1 cellular context compared by ENCODE assay signal in the genomic region with DNA sequence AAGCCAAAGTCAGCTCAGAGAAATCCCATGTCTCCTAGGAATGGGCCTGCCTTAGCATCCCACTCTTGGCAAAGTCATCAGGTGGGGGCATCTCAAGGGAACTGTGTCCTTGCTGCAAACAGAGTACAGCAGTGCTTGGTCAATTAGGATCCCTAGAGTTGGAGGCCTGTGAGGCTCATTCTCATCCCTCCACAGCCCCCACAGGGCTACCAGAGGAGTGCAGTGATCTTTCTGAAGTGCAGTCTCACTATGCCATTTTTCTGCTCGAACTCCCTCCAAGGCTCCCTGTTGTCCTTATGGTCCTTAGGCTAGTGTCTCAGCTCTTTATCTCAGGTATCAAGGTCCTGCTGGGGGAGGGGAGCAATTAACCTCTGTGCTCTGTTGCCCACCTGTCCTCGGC.
TF ChIP-seq lines count a peak whose summit lies in the region.

No MANE protein-coding gene starts in this region.

TF ChIP-seq in A549, 52 proteins besides CTCF, POLR2A, EP300 and RAD21 (continued from another document):
- TF ChIP-seq HMGXB4 (CRISPR knock-in tag; IDR thresholded peaks at IDR 0.05; ENCODE audit: borderline replicate concordance) (no peak), BCL3 (IDR thresholded peaks at IDR 0.05) (no peak)
